ENCODE assay signal across 2 cellular contexts in the genomic region with DNA sequence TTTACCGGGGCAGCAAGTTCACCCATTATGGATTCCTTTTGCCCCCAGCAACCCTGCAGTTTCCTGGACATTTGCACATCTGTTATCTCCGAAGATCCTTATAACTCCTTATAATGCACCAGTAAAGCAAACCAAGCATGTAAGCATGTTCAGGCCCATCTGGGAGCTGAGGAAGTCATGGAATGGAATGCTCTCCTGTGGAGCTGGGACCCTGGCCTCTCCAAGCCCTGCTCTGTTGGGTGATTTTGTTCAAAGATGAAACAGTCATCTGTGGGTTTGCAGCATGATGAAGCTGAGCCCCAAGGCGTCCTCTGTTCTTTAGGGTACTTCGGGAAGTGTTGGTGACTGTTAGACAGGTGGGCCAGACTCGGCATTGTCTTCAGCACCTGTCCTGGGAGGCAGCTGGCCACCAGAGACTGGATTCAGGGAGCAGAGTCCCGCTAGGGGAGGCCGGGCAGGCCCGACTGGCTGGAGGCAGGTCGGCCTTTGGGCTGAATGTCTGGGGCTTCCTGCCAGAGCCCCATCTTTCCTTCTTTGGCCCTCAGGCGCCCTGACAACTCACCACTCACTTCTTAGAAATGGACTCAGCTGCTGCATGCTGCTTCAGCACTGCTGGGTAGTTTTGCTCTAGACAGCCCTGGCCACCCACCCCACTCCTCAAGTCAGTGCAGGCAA.
A peak's percentile ranks its signal among the peaks of the same experiment; 100 is the strongest.
TF ChIP-seq lines count a peak whose summit lies in the region.

No MANE protein-coding gene starts in this region.

TF ChIP-seq in HepG2, 621 proteins besides CTCF, POLR2A, EP300 and RAD21:
- TF ChIP-seq, protein P1, sequence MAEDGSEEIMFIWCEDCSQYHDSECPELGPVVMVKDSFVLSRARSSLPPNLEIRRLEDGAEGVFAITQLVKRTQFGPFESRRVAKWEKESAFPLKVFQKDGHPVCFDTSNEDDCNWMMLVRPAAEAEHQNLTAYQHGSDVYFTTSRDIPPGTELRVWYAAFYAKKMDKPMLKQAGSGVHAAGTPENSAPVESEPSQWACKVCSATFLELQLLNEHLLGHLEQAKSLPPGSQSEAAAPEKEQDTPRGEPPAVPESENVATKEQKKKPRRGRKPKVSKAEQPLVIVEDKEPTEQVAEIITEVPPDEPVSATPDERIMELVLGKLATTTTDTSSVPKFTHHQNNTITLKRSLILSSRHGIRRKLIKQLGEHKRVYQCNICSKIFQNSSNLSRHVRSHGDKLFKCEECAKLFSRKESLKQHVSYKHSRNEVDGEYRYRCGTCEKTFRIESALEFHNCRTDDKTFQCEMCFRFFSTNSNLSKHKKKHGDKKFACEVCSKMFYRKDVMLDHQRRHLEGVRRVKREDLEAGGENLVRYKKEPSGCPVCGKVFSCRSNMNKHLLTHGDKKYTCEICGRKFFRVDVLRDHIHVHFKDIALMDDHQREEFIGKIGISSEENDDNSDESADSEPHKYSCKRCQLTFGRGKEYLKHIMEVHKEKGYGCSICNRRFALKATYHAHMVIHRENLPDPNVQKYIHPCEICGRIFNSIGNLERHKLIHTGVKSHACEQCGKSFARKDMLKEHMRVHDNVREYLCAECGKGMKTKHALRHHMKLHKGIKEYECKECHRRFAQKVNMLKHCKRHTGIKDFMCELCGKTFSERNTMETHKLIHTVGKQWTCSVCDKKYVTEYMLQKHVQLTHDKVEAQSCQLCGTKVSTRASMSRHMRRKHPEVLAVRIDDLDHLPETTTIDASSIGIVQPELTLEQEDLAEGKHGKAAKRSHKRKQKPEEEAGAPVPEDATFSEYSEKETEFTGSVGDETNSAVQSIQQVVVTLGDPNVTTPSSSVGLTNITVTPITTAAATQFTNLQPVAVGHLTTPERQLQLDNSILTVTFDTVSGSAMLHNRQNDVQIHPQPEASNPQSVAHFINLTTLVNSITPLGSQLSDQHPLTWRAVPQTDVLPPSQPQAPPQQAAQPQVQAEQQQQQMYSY (CRISPR knock-in tag; IDR thresholded peaks at IDR 0.05) = peak; percentile 81; the same call in 1 of the 2 replicates
- TF ChIP-seq TMF1 (CRISPR knock-in tag; IDR thresholded peaks at IDR 0.05; ENCODE audit: low read depth) = no peak
- TF ChIP-seq, protein P2, sequence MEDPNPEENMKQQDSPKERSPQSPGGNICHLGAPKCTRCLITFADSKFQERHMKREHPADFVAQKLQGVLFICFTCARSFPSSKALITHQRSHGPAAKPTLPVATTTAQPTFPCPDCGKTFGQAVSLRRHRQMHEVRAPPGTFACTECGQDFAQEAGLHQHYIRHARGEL (CRISPR knock-in tag; IDR thresholded peaks at IDR 0.05) = no peak

TF ChIP-seq in H1, 55 proteins besides CTCF, POLR2A, EP300 and RAD21:
- TF ChIP-seq SP2 (IDR thresholded peaks at IDR 0.05; ENCODE audit: low read length) (no peak), MAFK (IDR thresholded peaks at IDR 0.05; ENCODE audit: low read depth, low read length) (no peak), SIRT6 (IDR thresholded peaks at IDR 0.05; ENCODE audit: low read length) (no peak), SUZ12 (IDR thresholded peaks at IDR 0.05; ENCODE audit: low read length) (no peak), EZH2 (IDR thresholded peaks at IDR 0.05; ENCODE audit: low read depth, low read length, severe bottlenecking) (no peak), CHD1 (IDR thresholded peaks at IDR 0.05; ENCODE audit: low read depth, low read length) (no peak), EGR1 (IDR thresholded peaks at IDR 0.05; ENCODE audit: borderline replicate concordance, low read depth, low read length) (no peak), KDM1A (IDR thresholded peaks at IDR 0.05; ENCODE audit: borderline replicate concordance, low read length) (no peak), POU5F1 (IDR thresholded peaks at IDR 0.05; ENCODE audit: low read depth, low read length) (no peak), PHF8 (conservative IDR thresholded peaks at IDR 0.05; ENCODE audit: low read depth, low read length) (no peak), TEAD4 (IDR thresholded peaks at IDR 0.05; ENCODE audit: low read depth, low read length) (no peak), JUN (IDR thresholded peaks at IDR 0.05; ENCODE audit: low read depth, low read length) (no peak), SAP30 (IDR thresholded peaks at IDR 0.05; ENCODE audit: insufficient read depth, insufficient replicate concordance, low read length) (no peak), ASH2L (IDR thresholded peaks at IDR 0.05; ENCODE audit: low read length) (no peak)
- TF ChIP-seq, protein P3, sequence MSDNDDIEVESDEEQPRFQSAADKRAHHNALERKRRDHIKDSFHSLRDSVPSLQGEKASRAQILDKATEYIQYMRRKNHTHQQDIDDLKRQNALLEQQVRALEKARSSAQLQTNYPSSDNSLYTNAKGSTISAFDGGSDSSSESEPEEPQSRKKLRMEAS (IDR thresholded peaks at IDR 0.05) = no peak
- TF ChIP-seq, protein P4, sequence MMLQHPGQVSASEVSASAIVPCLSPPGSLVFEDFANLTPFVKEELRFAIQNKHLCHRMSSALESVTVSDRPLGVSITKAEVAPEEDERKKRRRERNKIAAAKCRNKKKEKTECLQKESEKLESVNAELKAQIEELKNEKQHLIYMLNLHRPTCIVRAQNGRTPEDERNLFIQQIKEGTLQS (IDR thresholded peaks at IDR 0.05; ENCODE audit: insufficient read depth, low read depth, low read length) = no peak
- TF ChIP-seq, protein P5, sequence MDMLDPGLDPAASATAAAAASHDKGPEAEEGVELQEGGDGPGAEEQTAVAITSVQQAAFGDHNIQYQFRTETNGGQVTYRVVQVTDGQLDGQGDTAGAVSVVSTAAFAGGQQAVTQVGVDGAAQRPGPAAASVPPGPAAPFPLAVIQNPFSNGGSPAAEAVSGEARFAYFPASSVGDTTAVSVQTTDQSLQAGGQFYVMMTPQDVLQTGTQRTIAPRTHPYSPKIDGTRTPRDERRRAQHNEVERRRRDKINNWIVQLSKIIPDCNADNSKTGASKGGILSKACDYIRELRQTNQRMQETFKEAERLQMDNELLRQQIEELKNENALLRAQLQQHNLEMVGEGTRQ (IDR thresholded peaks at IDR 0.05; ENCODE audit: low read length) = no peak
